Comparison of ENCODE assay signal across 20 cellular contexts in genomic region chr12:74647241-74647640, GRCh38.
"Had no signal": no experiment of that assay in that cellular context is flagged by ENCODE, and none has a peak within 500 bp of the region (broad histone marks: within the 10 kb centered on the region; RNA-seq: fewer than 3 reads in every experiment).

No MANE protein-coding gene starts in this region.

- H3K4me2 ChIP-seq: hepatocyte had no signal

- H3K79me2 ChIP-seq: hepatocyte had no signal

- H3K36me3 ChIP-seq: adrenal gland, esophagus squamous epithelium, lower lobe of right lung, tibial artery had no signal

- H3K27ac Mint-ChIP-seq: activated CD4-positive, alpha-beta T cell treated with anti-CD3 and anti-CD28 coated beads for 36 hours; activated naive CD4-positive, alpha-beta T cell treated with anti-CD3 and anti-CD28 coated beads, Interleukin-2, amount 50 U/mL, for 72 hours; dendritic cell treated with granulocyte-macrophage colony-stimulating factor and Interleukin-4, amounts not matched to agents 40 ng/mL and 50 ng/mL, for 4 days; mesothelial cell of epicardium; nephron; WTC11 had no signal

- H3K27me3 ChIP-seq: adrenal gland, esophagus squamous epithelium, hepatocyte, tibial artery had no signal

- H3K27me3 Mint-ChIP-seq: activated CD4-positive, alpha-beta T cell treated with anti-CD3 and anti-CD28 coated beads for 36 hours; dendritic cell treated with granulocyte-macrophage colony-stimulating factor and Interleukin-4, amounts not matched to agents 40 ng/mL and 50 ng/mL, for 4 days had no signal

- H3K4me1 Mint-ChIP-seq: activated CD4-positive, alpha-beta T cell treated with anti-CD3 and anti-CD28 coated beads for 36 hours; mesothelial cell of epicardium; nephron had no signal

- H3K4me1 ChIP-seq: adrenal gland, esophagus squamous epithelium, lower lobe of right lung, tibial artery had no signal

- DNase-seq: activated CD4-positive, alpha-beta T cell treated with anti-CD3 and anti-CD28 coated beads for 36 hours; activated CD4-positive, alpha-beta T cell treated with anti-CD3 and anti-CD28 coated beads, Interleukin-2, amount 50 U/mL, for 48 hours; activated gamma-delta T cell treated with Interleukin-2 at 50 U/mL for 16 hours; adrenal gland; effector memory CD4-positive, alpha-beta T cell; esophagus squamous epithelium; left colon; lower lobe of right lung; retina; stimulated activated CD4-positive, alpha-beta T cell treated with anti-CD3 and anti-CD28 coated beads, Interleukin-12 subunit alpha, Interleukin-12 subunit beta, amount 100 ng/mL, for 4 hours; stimulated activated CD4-positive, alpha-beta T cell treated with anti-CD3 and anti-CD28 coated beads, Interleukin-1b, Interleukin-23, amount 100 ng/mL, for 48 hours; stimulated activated CD8-positive, alpha-beta memory T cell treated with anti-CD3 and anti-CD28 coated beads, Interleukin-4, amount 100 ng/mL, for 48 hours; stimulated activated naive CD4-positive, alpha-beta T cell; tibial artery had no signal

- ATAC-seq: activated CD4-positive, alpha-beta T cell treated with anti-CD3 and anti-CD28 coated beads for 36 hours; activated naive CD4-positive, alpha-beta T cell treated with anti-CD3 and anti-CD28 coated beads, Interleukin-2, amount 50 U/mL, for 72 hours; left colon; lower lobe of right lung had no signal

- H3K36me3 Mint-ChIP-seq: activated naive CD4-positive, alpha-beta T cell treated with anti-CD3 and anti-CD28 coated beads, Interleukin-2, amount 50 U/mL, for 72 hours; mesothelial cell of epicardium; WTC11 had no signal

- H3K27ac ChIP-seq: adrenal gland, esophagus squamous epithelium, hepatocyte, lower lobe of right lung, tibial artery had no signal

- H3K4me3 Mint-ChIP-seq: activated CD4-positive, alpha-beta T cell treated with anti-CD3 and anti-CD28 coated beads for 36 hours; dendritic cell treated with granulocyte-macrophage colony-stimulating factor and Interleukin-4, amounts not matched to agents 40 ng/mL and 50 ng/mL, for 4 days; mesothelial cell of epicardium; nephron; WTC11 had no signal

- H3K4me3 ChIP-seq: adrenal gland, esophagus squamous epithelium, hepatocyte, lower lobe of right lung, tibial artery had no signal

- H3K9me3 ChIP-seq: adrenal gland, esophagus squamous epithelium, lower lobe of right lung, tibial artery had no signal

- H3K9me3 Mint-ChIP-seq: activated naive CD4-positive, alpha-beta T cell treated with anti-CD3 and anti-CD28 coated beads, Interleukin-2, amount 50 U/mL, for 72 hours; dendritic cell treated with granulocyte-macrophage colony-stimulating factor and Interleukin-4, amounts not matched to agents 40 ng/mL and 50 ng/mL, for 4 days; nephron had no signal
